ENCODE assay signal across 23 cellular contexts in the genomic region with DNA sequence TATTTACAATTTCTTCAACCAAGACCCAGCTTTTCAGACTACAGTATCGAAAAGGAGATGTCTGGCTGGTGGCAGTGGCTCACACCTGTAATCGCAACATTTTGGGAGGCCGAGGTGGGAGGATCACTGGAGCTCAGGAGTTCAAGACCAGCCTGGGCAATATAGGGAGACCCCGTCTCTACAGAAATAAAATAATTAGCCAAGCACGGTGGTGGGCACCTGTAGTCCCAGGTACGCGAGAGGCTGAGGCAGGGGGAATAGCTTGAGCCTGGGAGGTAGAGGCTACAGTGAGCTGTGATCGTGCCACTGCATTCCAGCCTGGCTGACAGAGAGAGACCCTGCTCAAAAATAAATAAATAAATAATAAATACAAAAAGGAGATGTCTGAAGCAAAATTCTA.
"Had no signal": no experiment of that assay in that cellular context is flagged by ENCODE, and none has a peak within 500 bp of the region (broad histone marks: within the 10 kb centered on the region; RNA-seq: fewer than 3 reads in every experiment).

No MANE protein-coding gene starts in this region.

- H3K27me3 ChIP-seq: gastrocnemius medialis, hepatocyte had no signal

- H3K36me3 Mint-ChIP-seq: immature natural killer cell, mesothelial cell of epicardium had no signal

- H3K27ac Mint-ChIP-seq: immature natural killer cell, mesothelial cell of epicardium had no signal

- H3K9me3 ChIP-seq: gastrocnemius medialis, left lung, lower lobe of right lung, mucosa of descending colon had no signal

- H3K4me1 ChIP-seq: gastrocnemius medialis, left lung, lower lobe of right lung had no signal

- H3K36me3 ChIP-seq: esophagus squamous epithelium, gastrocnemius medialis, left lung, lower lobe of right lung had no signal

- H3K4me1 Mint-ChIP-seq: immature natural killer cell had no signal

- DNase-seq: dermis blood vessel endothelial cell; dorsolateral prefrontal cortex; effector CD4-positive, alpha-beta T cell; effector memory CD4-positive, alpha-beta T cell; esophagus squamous epithelium; foreskin fibroblast; foreskin melanocyte; gastrocnemius medialis; glutamatergic neuron; hypothalamus; immature natural killer cell; islet precursor cell; kidney; kidney glomerular epithelial cell; left cardiac atrium; left lung; left ventricle myocardium superior; lower lobe of right lung; mesenchymal stem cell; mucosa of descending colon had no signal

- H3K9me3 Mint-ChIP-seq: mesothelial cell of epicardium had no signal

- H3K27ac ChIP-seq: coronary artery, dorsolateral prefrontal cortex, esophagus squamous epithelium, gastrocnemius medialis, hepatocyte, left lung, lower lobe of right lung had no signal

- H3K4me3 ChIP-seq: coronary artery, dorsolateral prefrontal cortex, esophagus squamous epithelium, gastrocnemius medialis, hepatocyte, left lung, lower lobe of right lung, mucosa of descending colon had no signal

- H3K4me3 Mint-ChIP-seq: immature natural killer cell, mesothelial cell of epicardium had no signal
